ENCODE assay signal across 1 cellular context in the genomic region with DNA sequence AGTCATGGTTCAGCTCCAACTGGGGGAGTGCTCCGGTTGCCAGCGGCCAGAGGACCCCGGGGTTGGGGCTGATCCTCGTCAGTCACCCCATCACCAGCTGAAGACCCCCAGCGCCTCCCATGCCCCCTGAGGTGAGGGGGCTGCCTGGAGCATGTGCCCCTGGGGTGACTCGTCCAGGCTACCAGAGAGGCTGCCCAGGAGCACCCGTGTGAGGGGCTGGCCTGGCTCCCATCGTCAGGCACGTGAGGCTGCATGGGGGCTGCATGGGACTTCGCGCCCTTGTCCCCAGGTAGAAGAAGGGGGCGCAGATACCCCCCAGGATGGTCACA.
TF ChIP-seq lines count a peak whose summit lies in the region.

No MANE protein-coding gene starts in this region.

TF ChIP-seq in H1, 55 proteins besides CTCF, POLR2A, EP300 and RAD21:
- TF ChIP-seq, protein P1, sequence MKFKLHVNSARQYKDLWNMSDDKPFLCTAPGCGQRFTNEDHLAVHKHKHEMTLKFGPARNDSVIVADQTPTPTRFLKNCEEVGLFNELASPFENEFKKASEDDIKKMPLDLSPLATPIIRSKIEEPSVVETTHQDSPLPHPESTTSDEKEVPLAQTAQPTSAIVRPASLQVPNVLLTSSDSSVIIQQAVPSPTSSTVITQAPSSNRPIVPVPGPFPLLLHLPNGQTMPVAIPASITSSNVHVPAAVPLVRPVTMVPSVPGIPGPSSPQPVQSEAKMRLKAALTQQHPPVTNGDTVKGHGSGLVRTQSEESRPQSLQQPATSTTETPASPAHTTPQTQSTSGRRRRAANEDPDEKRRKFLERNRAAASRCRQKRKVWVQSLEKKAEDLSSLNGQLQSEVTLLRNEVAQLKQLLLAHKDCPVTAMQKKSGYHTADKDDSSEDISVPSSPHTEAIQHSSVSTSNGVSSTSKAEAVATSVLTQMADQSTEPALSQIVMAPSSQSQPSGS (IDR thresholded peaks at IDR 0.05; ENCODE audit: low read length), result no peak
- TF ChIP-seq CBX8 (IDR thresholded peaks at IDR 0.05; ENCODE audit: borderline replicate concordance, low read depth, low read length) (no peak), SAP30 (IDR thresholded peaks at IDR 0.05; ENCODE audit: insufficient read depth, insufficient replicate concordance, low read length) (no peak), TAF7 (optimal IDR thresholded peaks at IDR 0.05; ENCODE audit: borderline replicate concordance, low read depth, low read length) (no peak), SP1 (IDR thresholded peaks at IDR 0.05; ENCODE audit: low read depth, low read length) (no peak), RXRA (IDR thresholded peaks at IDR 0.05; ENCODE audit: insufficient read depth, low read depth, low read length) (no peak), BACH1 (IDR thresholded peaks at IDR 0.05; ENCODE audit: low read length) (no peak), POU5F1 (IDR thresholded peaks at IDR 0.05; ENCODE audit: low read depth, low read length) (no peak)
